In genomic region chr4:3009422-3009821, GRCh38 we compare ENCODE assay signal across 9 cellular contexts. TPM values are rescaled to one million over a fixed set of nuclear protein-coding genes. Genes with fewer than 3 reads are reported as not detected.
DNase-seq lines count a peak whose midpoint lies in the region; ATAC-seq, FAIRE-seq and TF ChIP-seq lines count a peak whose summit lies in the region.
"Had no signal": no experiment of that assay in that cellular context is flagged by ENCODE, and none has a peak within 500 bp of the region (broad histone marks: within the 10 kb centered on the region; RNA-seq: fewer than 3 reads in every experiment).

No MANE protein-coding gene starts in this region.

- H2AFZ ChIP-seq in OCI-LY3 (ENCODE audit: low read depth, low read length) (no peak overlapping the region), fibroblast of lung (ENCODE audit: low read length) (no peak overlapping the region)

- peaks cover 64% of the 10 kb centered on the region for H3K27me3 ChIP-seq in OCI-LY3 (ENCODE audit: low read depth, low read length)
- H3K27me3 ChIP-seq in fibroblast of lung (ENCODE audit: control insufficient read depth, insufficient read depth, low read length) = no peaks in the 10 kb centered on the region

- peak; percentile 59 for TF ChIP-seq CTCF in OCI-LY3 (IDR thresholded peaks at IDR 0.05; ENCODE audit: low read depth, low read length)
- peak in 1 of 2 donors; percentile 31 for TF ChIP-seq CTCF in fibroblast of lung (conservative IDR thresholded peaks at IDR 0.05 in 1 of 2, IDR thresholded peaks at IDR 0.05 in 1 of 2; ENCODE audit: low read depth in 1 of 2, low read length in 2 of 2)

- H3K4me2 ChIP-seq in OCI-LY3 (ENCODE audit: low read length) (peak overlapping the region; percentile 37), fibroblast of lung (ENCODE audit: extremely low read depth, insufficient read depth, low read length) (no peak overlapping the region)

- DNase-seq in activated naive CD8-positive, alpha-beta T cell treated with anti-CD3 and anti-CD28 coated beads, Interleukin-2, amount 10 ng/mL, durations not matched to agents 7 days and 5 days = no peak
- no peak for DNase-seq in activated naive CD8-positive, alpha-beta T cell treated with anti-CD3 and anti-CD28 coated beads, Interleukin-2, amount 50 U/mL, for 24 hours
- peak; percentile 15 to 26 for DNase-seq in fibroblast of lung (ENCODE audit: low read depth in 2 of 2)
- DNase-seq in stimulated activated effector memory CD8-positive, alpha-beta T cell treated with anti-CD3 and anti-CD28 coated beads, Interleukin-12 subunit alpha, Interleukin-12 subunit beta, amount 100 ng/mL, for 72 hours (ENCODE audit: low spot score in 2 of 2) = peak in 1 of 2 donors; percentile 57
- no peak for DNase-seq in RCC 7860 (ENCODE audit: low spot score)
- no peak for DNase-seq in NCI-H1694 (lab: John Stamatoyannopoulos, UW)
- DNase-seq: DND-41 had no signal

- H3K9ac ChIP-seq in OCI-LY3 (ENCODE audit: low read length) (no peak overlapping the region), fibroblast of lung (ENCODE audit: insufficient read depth, low read length) (no peak overlapping the region)

- H3K4me3 ChIP-seq in OCI-LY3 (ENCODE audit: low read length) = 0 out of 2 replicates have a peak overlapping the region, but pooled peaks have one; percentile 21
- no peak overlapping the region for H3K4me3 ChIP-seq in fibroblast of lung (replicated peaks in 1 of 4; ENCODE audit: control extremely low read depth in 1 of 4, insufficient read depth in 1 of 4, low read depth in 3 of 4, low read length in 4 of 4)

- H4K20me1 ChIP-seq in OCI-LY3 (ENCODE audit: insufficient read depth, low read length) (no peaks in the 10 kb centered on the region), fibroblast of lung (ENCODE audit: control insufficient read depth, extremely low read depth, insufficient read depth, low read length) (no peaks in the 10 kb centered on the region)

- H3K4me1 ChIP-seq in OCI-LY3 (ENCODE audit: low read length) (peaks cover 16% of the 10 kb centered on the region), fibroblast of lung (ENCODE audit: control insufficient read depth, extremely low read depth, insufficient read depth, low read length) (peaks cover 9% of the 10 kb centered on the region)

- H3K36me3 ChIP-seq in OCI-LY3 (replicated peaks; ENCODE audit: low read depth, low read length) (no peaks in the 10 kb centered on the region), fibroblast of lung (ENCODE audit: control insufficient read depth, insufficient read depth, low read length) (no peaks in the 10 kb centered on the region)

- no peaks in the 10 kb centered on the region for H3K27me3 Mint-ChIP-seq in activated naive CD8-positive, alpha-beta T cell treated with anti-CD3 and anti-CD28 coated beads, Interleukin-2, amount 10 ng/mL, durations not matched to agents 7 days and 5 days
- H3K27me3 Mint-ChIP-seq in activated naive CD8-positive, alpha-beta T cell treated with anti-CD3 and anti-CD28 coated beads, Interleukin-2, amount 50 U/mL, for 24 hours = peaks cover 2% of the 10 kb centered on the region

- no peaks in the 10 kb centered on the region for H3K79me2 ChIP-seq in OCI-LY3 (ENCODE audit: low read length)
- H3K79me2 ChIP-seq in fibroblast of lung (ENCODE audit: control insufficient read depth, insufficient read depth, low read length) = no peaks in the 10 kb centered on the region

- H3K4me3 Mint-ChIP-seq in activated naive CD8-positive, alpha-beta T cell treated with anti-CD3 and anti-CD28 coated beads, Interleukin-2, amount 10 ng/mL, durations not matched to agents 7 days and 5 days = no peak overlapping the region
- no peak overlapping the region for H3K4me3 Mint-ChIP-seq in activated naive CD8-positive, alpha-beta T cell treated with anti-CD3 and anti-CD28 coated beads, Interleukin-2, amount 50 U/mL, for 24 hours
- peak overlapping the region; percentile 16 for H3K4me3 Mint-ChIP-seq in stimulated activated effector memory CD8-positive, alpha-beta T cell treated with anti-CD3 and anti-CD28 coated beads, Interleukin-12 subunit alpha, Interleukin-12 subunit beta, amount 100 ng/mL, for 72 hours

- H3K4me1 Mint-ChIP-seq in activated naive CD8-positive, alpha-beta T cell treated with anti-CD3 and anti-CD28 coated beads, Interleukin-2, amount 10 ng/mL, durations not matched to agents 7 days and 5 days = no peaks in the 10 kb centered on the region
- peaks cover 5% of the 10 kb centered on the region for H3K4me1 Mint-ChIP-seq in activated naive CD8-positive, alpha-beta T cell treated with anti-CD3 and anti-CD28 coated beads, Interleukin-2, amount 50 U/mL, for 24 hours
- peaks cover 24% of the 10 kb centered on the region for H3K4me1 Mint-ChIP-seq in stimulated activated effector memory CD8-positive, alpha-beta T cell treated with anti-CD3 and anti-CD28 coated beads, Interleukin-12 subunit alpha, Interleukin-12 subunit beta, amount 100 ng/mL, for 72 hours

- no peaks in the 10 kb centered on the region for H3K9me3 ChIP-seq in OCI-LY3 (ENCODE audit: insufficient read depth, low read length)
- no peaks in the 10 kb centered on the region for H3K9me3 ChIP-seq in fibroblast of lung (ENCODE audit: control insufficient read depth, insufficient read depth, low read depth, low read length)

- no peaks in the 10 kb centered on the region for H3K36me3 Mint-ChIP-seq in activated naive CD8-positive, alpha-beta T cell treated with anti-CD3 and anti-CD28 coated beads, Interleukin-2, amount 10 ng/mL, durations not matched to agents 7 days and 5 days
- H3K36me3 Mint-ChIP-seq in activated naive CD8-positive, alpha-beta T cell treated with anti-CD3 and anti-CD28 coated beads, Interleukin-2, amount 50 U/mL, for 24 hours (ENCODE audit: low read depth) = no peaks in the 10 kb centered on the region
- H3K36me3 Mint-ChIP-seq in stimulated activated effector memory CD8-positive, alpha-beta T cell treated with anti-CD3 and anti-CD28 coated beads, Interleukin-12 subunit alpha, Interleukin-12 subunit beta, amount 100 ng/mL, for 72 hours = no peaks in the 10 kb centered on the region

- no peak overlapping the region for H3K27ac Mint-ChIP-seq in activated naive CD8-positive, alpha-beta T cell treated with anti-CD3 and anti-CD28 coated beads, Interleukin-2, amount 10 ng/mL, durations not matched to agents 7 days and 5 days
- H3K27ac Mint-ChIP-seq in activated naive CD8-positive, alpha-beta T cell treated with anti-CD3 and anti-CD28 coated beads, Interleukin-2, amount 50 U/mL, for 24 hours = no peak overlapping the region
- peak overlapping the region; percentile 79 for H3K27ac Mint-ChIP-seq in stimulated activated effector memory CD8-positive, alpha-beta T cell treated with anti-CD3 and anti-CD28 coated beads, Interleukin-12 subunit alpha, Interleukin-12 subunit beta, amount 100 ng/mL, for 72 hours

- no peaks in the 10 kb centered on the region for H3K9me3 Mint-ChIP-seq in activated naive CD8-positive, alpha-beta T cell treated with anti-CD3 and anti-CD28 coated beads, Interleukin-2, amount 10 ng/mL, durations not matched to agents 7 days and 5 days
- no peaks in the 10 kb centered on the region for H3K9me3 Mint-ChIP-seq in activated naive CD8-positive, alpha-beta T cell treated with anti-CD3 and anti-CD28 coated beads, Interleukin-2, amount 50 U/mL, for 24 hours
- H3K9me3 Mint-ChIP-seq in stimulated activated effector memory CD8-positive, alpha-beta T cell treated with anti-CD3 and anti-CD28 coated beads, Interleukin-12 subunit alpha, Interleukin-12 subunit beta, amount 100 ng/mL, for 72 hours = no peaks in the 10 kb centered on the region

- POLR2A ChIA-PET in activated naive CD8-positive, alpha-beta T cell treated with anti-CD3 and anti-CD28 coated beads, Interleukin-2, amount 10 ng/mL, durations not matched to agents 7 days and 5 days (lab: Charles Lee) = no interaction called here

- FAIRE-seq in RCC 7860 (lab: Jason Lieb, UNC) = no peak

- H3K27ac ChIP-seq in OCI-LY3 (ENCODE audit: low read length) (no peak overlapping the region), fibroblast of lung (ENCODE audit: insufficient read depth, low read length) (no peak overlapping the region)

- ATAC-seq in activated naive CD8-positive, alpha-beta T cell treated with anti-CD3 and anti-CD28 coated beads, Interleukin-2, amount 10 ng/mL, durations not matched to agents 7 days and 5 days (ENCODE audit: low read depth) = peak; percentile 39
- ATAC-seq in activated naive CD8-positive, alpha-beta T cell treated with anti-CD3 and anti-CD28 coated beads, Interleukin-2, amount 50 U/mL, for 24 hours = no peak
- ATAC-seq in stimulated activated effector memory CD8-positive, alpha-beta T cell treated with anti-CD3 and anti-CD28 coated beads, Interleukin-12 subunit alpha, Interleukin-12 subunit beta, amount 100 ng/mL, for 72 hours = peak; percentile 74
- no peak for ATAC-seq in HG02571 (IDR thresholded peaks at IDR 0.05; ENCODE audit: unreplicated experiment)

RNA-seq across cellular contexts. Expression of gene GRK4, which starts 46.1 kb away (rescaled TPM):
- 1 to 10 TPM; 2.4 to 3.4 TPM for total RNA-seq in activated naive CD8-positive, alpha-beta T cell treated with anti-CD3 and anti-CD28 coated beads, Interleukin-2, amount 10 ng/mL, durations not matched to agents 7 days and 5 days
- total RNA-seq in fibroblast of lung = 5.9 and 6.9 TPM in 2 replicates
- polyA plus RNA-seq in fibroblast of lung = 4.0 and 4.4 TPM in 2 replicates
- 4.3 and 4.4 TPM in 2 replicates for polyA plus RNA-seq in fibroblast of lung (2012)
- 2.1 and 10.2 TPM in 2 replicates for polyA minus RNA-seq in fibroblast of lung (ENCODE audit: low replicate concordance)

RNA-seq across cellular contexts. Expression of gene NOP14, which starts 46.2 kb away (rescaled TPM):
- total RNA-seq in activated naive CD8-positive, alpha-beta T cell treated with anti-CD3 and anti-CD28 coated beads, Interleukin-2, amount 10 ng/mL, durations not matched to agents 7 days and 5 days = 10 to 100 TPM; 36.8 to 40.3 TPM
- total RNA-seq in fibroblast of lung = 16.7 and 17.7 TPM in 2 replicates
- 13.1 and 20.6 TPM in 2 replicates for polyA plus RNA-seq in fibroblast of lung
- polyA plus RNA-seq in fibroblast of lung (2012) = 22.1 and 32.0 TPM in 2 replicates
- polyA minus RNA-seq in fibroblast of lung (ENCODE audit: low replicate concordance) = 15.7 and 16.7 TPM in 2 replicates

Comparison
In these comparisons a context has a peak if more than half of its experiments do, and no peak if none do; other contexts are left out.
1. ATAC-seq: peak in activated naive CD8-positive, alpha-beta T cell treated with anti-CD3 and anti-CD28 coated beads, Interleukin-2, amount 10 ng/mL, durations not matched to agents 7 days and 5 days (single experiment) and stimulated activated effector memory CD8-positive, alpha-beta T cell treated with anti-CD3 and anti-CD28 coated beads, Interleukin-12 subunit alpha, Interleukin-12 subunit beta, amount 100 ng/mL, for 72 hours (single experiment); none in activated naive CD8-positive, alpha-beta T cell treated with anti-CD3 and anti-CD28 coated beads, Interleukin-2, amount 50 U/mL, for 24 hours (single experiment) and HG02571 (single experiment).
2. DNase-seq: peak in fibroblast of lung (2 of 2); none in activated naive CD8-positive, alpha-beta T cell treated with anti-CD3 and anti-CD28 coated beads, Interleukin-2, amount 10 ng/mL, durations not matched to agents 7 days and 5 days (single experiment), activated naive CD8-positive, alpha-beta T cell treated with anti-CD3 and anti-CD28 coated beads, Interleukin-2, amount 50 U/mL, for 24 hours (single experiment), RCC 7860 (single experiment) and NCI-H1694 (single experiment).